8 cellular contexts compared by ENCODE assay signal in the genomic region with DNA sequence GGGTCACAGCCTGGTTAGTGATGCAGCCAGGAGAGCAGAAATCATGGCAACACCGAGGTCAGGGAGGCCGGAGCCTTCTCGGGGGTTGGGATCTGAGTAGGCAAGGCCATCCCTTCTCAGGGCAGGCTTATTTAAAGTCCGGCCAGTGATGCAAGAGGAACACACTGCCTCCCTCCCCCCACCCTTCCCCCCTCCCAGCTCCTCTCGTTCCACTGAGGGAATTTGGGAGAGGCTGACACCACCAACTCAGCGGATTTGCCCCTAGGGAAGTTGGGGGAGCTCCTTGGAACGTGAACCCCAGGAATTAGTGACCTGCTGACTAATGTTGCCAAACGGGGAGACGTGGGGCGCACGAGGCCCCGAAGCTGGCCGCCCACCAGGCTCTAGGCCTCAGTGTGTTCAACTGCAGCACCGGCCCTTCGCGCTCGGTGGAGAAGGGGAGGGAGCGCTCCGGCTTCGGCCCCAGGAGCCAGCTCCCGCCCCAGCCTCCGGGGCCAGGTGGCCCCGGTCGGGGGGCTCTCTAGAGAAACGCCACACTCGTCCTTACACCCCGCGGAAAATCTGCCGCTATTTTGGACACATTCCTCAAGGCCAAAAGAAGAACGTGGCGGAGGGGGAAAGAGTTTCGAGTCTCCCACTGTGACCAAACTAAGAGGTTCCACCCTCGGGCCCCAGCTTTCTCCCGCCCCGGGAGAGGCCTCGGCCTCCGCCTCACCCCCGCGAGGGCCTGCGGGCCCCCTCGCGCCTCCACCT. TPM values are rescaled to one million over a fixed set of nuclear protein-coding genes. Genes with fewer than 3 reads are reported as not detected.
DNase-seq lines count a peak whose midpoint lies in the region; ATAC-seq lines count a peak whose summit lies in the region.

No MANE protein-coding gene starts in this region.

- DNase-seq in activated T-cell treated with anti-CD3 and anti-CD28 coated beads for 48 hours (ENCODE audit: low read depth) (peak; percentile 24), activated T-cell treated with anti-CD3 and anti-CD28 coated beads for 4 hours (no peak), SK-N-DZ (ENCODE audit: low spot score) (peak; percentile 47), cerebellum (ENCODE audit: low spot score) (peak; percentile 63), kidney tubule cell (ENCODE audit: low spot score) (peak; percentile 89)
- peak; percentile 45 for DNase-seq in stimulated activated CD4-positive, alpha-beta T cell treated with anti-CD3 and anti-CD28 coated beads, Interleukin-4, amount 100 ng/mL, for 1 hour

- ATAC-seq in HG02938 (IDR thresholded peaks at IDR 0.05; ENCODE audit: unreplicated experiment) (peak; percentile 24), esophagus mucosa (no peak)

RNA-seq across cellular contexts. Expression of a gene that starts 1.6 kb away (rescaled TPM):
- polyA plus RNA-seq in SK-N-DZ (2014; cell fraction: cytosol; rRNA removed), result 43.8 and 49.4 TPM in 2 replicates
- polyA plus RNA-seq in SK-N-DZ (2014; cell fraction: nucleus; rRNA removed), result 45.8 and 57.4 TPM in 2 replicates
- 38.6 TPM for total RNA-seq in cerebellum
- total RNA-seq in esophagus mucosa, result 49.8 TPM

RNA-seq across cellular contexts. Expression of a gene that starts 26.4 kb away (rescaled TPM):
- polyA plus RNA-seq in SK-N-DZ (2014; cell fraction: cytosol; rRNA removed), result 0.63 and 1.1 TPM in 2 replicates
- polyA plus RNA-seq in SK-N-DZ (2014; cell fraction: nucleus; rRNA removed), result 4.4 and 4.9 TPM in 2 replicates
- total RNA-seq in cerebellum (1.9 TPM), esophagus mucosa (1.7 TPM)
